In genomic region chr2:196066794-196067382, GRCh38 we compare ENCODE assay signal across 8 cellular contexts. TPM values are rescaled to one million over a fixed set of nuclear protein-coding genes. Genes with fewer than 3 reads are reported as not detected.
DNase-seq lines count a peak whose midpoint lies in the region; ATAC-seq and TF ChIP-seq lines count a peak whose summit lies in the region.

No MANE protein-coding gene starts in this region.

- H3K4me2 ChIP-seq in HCT116 (ENCODE audit: low read length), result no peak overlapping the region; the same call in 1 of the 2 replicates

- BruUV-seq in HCT116 (replicated peaks; lab: Mats Ljungman, UMichigan), result no TSS peak

- ATAC-seq in HCT116 (peak; percentile 40; the same call in 1 of the 2 replicates), HG03457 (IDR thresholded peaks at IDR 0.05; ENCODE audit: unreplicated experiment) (no peak), HG03354 (IDR thresholded peaks at IDR 0.05; ENCODE audit: poor library complexity, severe bottlenecking, unreplicated experiment) (no peak)

- H3K9ac ChIP-seq in HCT116 (ENCODE audit: low read length), result no peak overlapping the region

- peak; percentile 51 to 71 (median 61) for TF ChIP-seq CTCF in HCT116 (IDR thresholded peaks at IDR 0.05 in 2 of 3, conservative IDR thresholded peaks at IDR 0.05 in 1 of 3; ENCODE audit: borderline replicate concordance in 1 of 3, insufficient read depth in 1 of 3, low read depth in 2 of 3, low read length in 2 of 3)

- peaks cover 0 to 3% of the 10 kb centered on the region in 2 experiments; a peak in 1 of 4 replicates for H3K4me1 ChIP-seq in HCT116 (ENCODE audit: control insufficient read depth in 1 of 2, insufficient read depth in 2 of 2, low read length in 2 of 2)

- H3K9me3 ChIP-seq in HCT116 (ENCODE audit: control insufficient read depth in 1 of 2, insufficient read depth in 1 of 2, low read depth in 1 of 2, low read length in 2 of 2), result no peaks in the 10 kb centered on the region

- peak; percentile 60 for DNase-seq in COLO829 (ENCODE audit: low spot score)
- peak; percentile 19 for DNase-seq in HCT116 (ENCODE audit: low read depth, low spot score)
- DNase-seq in RKO (ENCODE audit: low spot score), result peak; percentile 72
- DNase-seq in erythroblast (lab: John Stamatoyannopoulos, UW), result peak; percentile 31 to 45
- DNase-seq in pons (ENCODE audit: low spot score), result peak; percentile 48
- no peak for DNase-seq in stimulated activated CD4-positive, alpha-beta T cell treated with anti-CD3 and anti-CD28 coated beads, Interleukin-4, amount 100 ng/mL, for 4 hours

- TF ChIP-seq POLR2A in HCT116 (IDR thresholded peaks at IDR 0.05; ENCODE audit: borderline replicate concordance, extremely low read depth, insufficient read depth, insufficient read length) (no peak), erythroblast (IDR thresholded peaks at IDR 0.05; ENCODE audit: low read length) (no peak)

- no peak overlapping the region for H3K27ac ChIP-seq in HCT116 (ENCODE audit: low read depth, low read length)

- TF ChIP-seq RAD21 in HCT116 (IDR thresholded peaks at IDR 0.05; ENCODE audit: low read depth), result peak; percentile 75

- RAD21 ChIA-PET in HCT116 (lab: Charles Lee; ENCODE audit: low non-redundant PET in 1 of 2, low total read pairs in 2 of 2, uncharacterized antibody in 2 of 2, unreplicated experiment in 2 of 2), result no interaction called here

- no peak overlapping the region for H3K4me3 ChIP-seq in HCT116 (replicated peaks in 1 of 2; ENCODE audit: low read depth in 1 of 2, low read length in 2 of 2)

- H3K9me2 ChIP-seq in HCT116 (ENCODE audit: insufficient read depth), result no peaks in the 10 kb centered on the region

- no peaks in the 10 kb centered on the region for H4K20me1 ChIP-seq in HCT116 (ENCODE audit: insufficient read depth)

- peak overlapping the region; percentile 85 for H2AFZ ChIP-seq in HCT116 (ENCODE audit: low read depth, low read length, poor library complexity, severe bottlenecking)

- intact Hi-C loops in HCT116 (cut with micrococcal nuclease), result loop anchor here (1.0 to 2.0 kb wide), 3 partner anchors 129 to 568 kb away; no protein-coding TSS in a partner anchor

- no peaks in the 10 kb centered on the region for H3K79me2 ChIP-seq in HCT116 (ENCODE audit: insufficient read depth, low read length)

- CTCF ChIA-PET in HCT116 (lab: Charles Lee), result interaction anchor here (0.6 to 3.0 kb wide), 12 partner anchors 9 to 410 kb away, joined by 3 to 26 read pairs (median 4); partner anchors contain the start of gene SLC39A10

- H3K36me3 ChIP-seq in HCT116 (ENCODE audit: control insufficient read depth in 1 of 2, insufficient read depth in 2 of 2, low read length in 2 of 2), result no peaks in the 10 kb centered on the region

- POLR2A ChIA-PET in HCT116 (lab: Charles Lee), result no interaction called here

- H3K27me3 ChIP-seq in HCT116 (ENCODE audit: insufficient read depth, low read length), result no peaks in the 10 kb centered on the region

TF ChIP-seq in HCT116, 20 proteins besides CTCF, POLR2A, EP300 and RAD21:
- 0 out of 2 replicates have a peak, but pooled peaks have one; percentile 22 for TF ChIP-seq CEBPB (IDR thresholded peaks at IDR 0.05; ENCODE audit: low read depth)
- no peak for TF ChIP-seq POLR2AphosphoS5 (IDR thresholded peaks at IDR 0.05; ENCODE audit: low read depth, low read length)
- no peak for TF ChIP-seq SRF (IDR thresholded peaks at IDR 0.05; ENCODE audit: low read depth)

RNA-seq across cellular contexts. Expression of gene DNAH7, which starts 1.7 kb away (rescaled TPM):
- not detected for total RNA-seq in HCT116 (2021; ENCODE audit: unreplicated experiment)
- polyA plus RNA-seq in HCT116 (2012), result not detected in 2 replicates

Comparison
In these comparisons a context has a peak if more than half of its experiments do, and no peak if none do; other contexts are left out.
1. DNase-seq: peak in COLO829 (single experiment), HCT116 (single experiment), RKO (single experiment), erythroblast (2 of 2) and pons (single experiment); none in stimulated activated CD4-positive, alpha-beta T cell treated with anti-CD3 and anti-CD28 coated beads, Interleukin-4, amount 100 ng/mL, for 4 hours (0 of 2).